10 cellular contexts compared by ENCODE assay signal in genomic region chr22:45878051-45878764, GRCh38.
A peak's percentile ranks its signal among the peaks of the same experiment; 100 is the strongest.
DNase-seq lines count a peak whose midpoint lies in the region; ATAC-seq and TF ChIP-seq lines count a peak whose summit lies in the region.
"Had no signal": no experiment of that assay in that cellular context is flagged by ENCODE, and none has a peak within 500 bp of the region (broad histone marks: within the 10 kb centered on the region; RNA-seq: fewer than 3 reads in every experiment).

No MANE protein-coding gene starts in this region.

- H3K9me3 ChIP-seq in neural progenitor cell (ENCODE audit: low read depth): no peaks in the 10 kb centered on the region
- H3K9me3 ChIP-seq in CD4-positive, alpha-beta memory T cell (ENCODE audit: control insufficient read depth in 1 of 2, low read length in 2 of 2): no peaks in the 10 kb centered on the region

- H3K4me3 ChIP-seq in neural progenitor cell: no peak overlapping the region
- no peak overlapping the region for H3K4me3 ChIP-seq in CD4-positive, alpha-beta memory T cell (ENCODE audit: low read length in 2 of 2)

- peak overlapping the region; percentile 69 for H3K4me2 ChIP-seq in neural progenitor cell

- peak overlapping the region; percentile 4 for H3K27ac ChIP-seq in cingulate gyrus (ENCODE audit: low read depth, low read length)
- H3K27ac ChIP-seq in neural progenitor cell: no peak overlapping the region
- H3K27ac ChIP-seq in CD4-positive, alpha-beta memory T cell (ENCODE audit: low read depth, low read length): no peak overlapping the region

- intact Hi-C loops in CD4-positive, alpha-beta memory T cell (cut with micrococcal nuclease): no loop called here

- no peaks in the 10 kb centered on the region for H4K20me1 ChIP-seq in neural progenitor cell (ENCODE audit: low read depth)

- ATAC-seq in GM18873 (IDR thresholded peaks at IDR 0.05; ENCODE audit: low FRiP score, unreplicated experiment): no peak

- POLR2A ChIA-PET in CD4-positive, alpha-beta memory T cell (lab: Charles Lee; ENCODE audit: partially characterized antibody): no interaction called here

- H3F3A ChIP-seq in neural progenitor cell (ENCODE audit: low read depth): peaks cover 13% of the 10 kb centered on the region

- H2AFZ ChIP-seq in neural progenitor cell (replicated peaks): no peak overlapping the region

- no peaks in the 10 kb centered on the region for H3K79me2 ChIP-seq in neural progenitor cell (ENCODE audit: low read depth)

- H3K36me3 Mint-ChIP-seq in neural progenitor cell: no peaks in the 10 kb centered on the region
- H3K36me3 Mint-ChIP-seq in CD4-positive, alpha-beta memory T cell: no peaks in the 10 kb centered on the region

- no peak for TF ChIP-seq CTCF in neural progenitor cell (IDR thresholded peaks at IDR 0.05)

- H3K27me3 Mint-ChIP-seq in neural progenitor cell (ENCODE audit: insufficient read depth, low read depth): peaks cover 11% of the 10 kb centered on the region
- peaks cover 22 to 23% of the 10 kb centered on the region in 2 donors for H3K27me3 Mint-ChIP-seq in CD4-positive, alpha-beta memory T cell

- peaks cover 16% of the 10 kb centered on the region for H3K9me3 Mint-ChIP-seq in neural progenitor cell
- H3K9me3 Mint-ChIP-seq in CD4-positive, alpha-beta memory T cell: peaks cover 0 to 9% (median 4%) of the 10 kb centered on the region in 8 donors

- H3K27me3 ChIP-seq in neural progenitor cell: peaks cover 32% of the 10 kb centered on the region
- no peaks in the 10 kb centered on the region for H3K27me3 ChIP-seq in CD4-positive, alpha-beta memory T cell (ENCODE audit: insufficient read depth, low read length)

- CTCF ChIA-PET in CD4-positive, alpha-beta memory T cell (lab: Charles Lee; ENCODE audit: partially characterized antibody): interaction anchor here (1.6 kb wide), 1 partner anchor 15 kb away, joined by 7 read pairs; no protein-coding TSS in a partner anchor

- peak overlapping the region; percentile 76 for H3K27ac Mint-ChIP-seq in neural progenitor cell
- H3K27ac Mint-ChIP-seq in CD4-positive, alpha-beta memory T cell: no peak overlapping the region

- no peak overlapping the region for H3K9ac ChIP-seq in neural progenitor cell

- peak overlapping the region; percentile 70 for H3K4me3 Mint-ChIP-seq in neural progenitor cell
- no peak overlapping the region for H3K4me3 Mint-ChIP-seq in CD4-positive, alpha-beta memory T cell

- H3K4me1 Mint-ChIP-seq in neural progenitor cell: peaks cover 51% of the 10 kb centered on the region
- no peaks in the 10 kb centered on the region for H3K4me1 Mint-ChIP-seq in CD4-positive, alpha-beta memory T cell

- DNase-seq in Daoy (ENCODE audit: low read depth): peak; percentile 2
- DNase-seq in NCI-H1436 treated with DMSO at 0.1 percent for 48 hours (lab: John Stamatoyannopoulos, UW): peak; percentile 37
- DNase-seq in neural progenitor cell (ENCODE audit: low spot score): peak; percentile 75
- DNase-seq in CD4-positive, alpha-beta memory T cell: no peak
- no peak for DNase-seq in iPS-NIHi11 (ENCODE audit: low spot score)
- no peak for DNase-seq in NCI-H1930 (lab: John Stamatoyannopoulos, UW)
- DNase-seq: stimulated activated CD4-positive, alpha-beta T cell treated with anti-CD3 and anti-CD28 coated beads, Interleukin-4, amount 100 ng/mL, for 4 hours; T1000 had no signal

- H3K4me1 ChIP-seq in neural progenitor cell: peaks cover 40% of the 10 kb centered on the region
- H3K4me1 ChIP-seq in CD4-positive, alpha-beta memory T cell (ENCODE audit: insufficient read depth, low read length): no peaks in the 10 kb centered on the region

- no peaks in the 10 kb centered on the region for H3K36me3 ChIP-seq in neural progenitor cell
- no peaks in the 10 kb centered on the region for H3K36me3 ChIP-seq in CD4-positive, alpha-beta memory T cell (ENCODE audit: insufficient read depth, low read length)

Comparison
In these comparisons a context has a peak if more than half of its experiments do, and no peak if none do; other contexts are left out.
1. DNase-seq: peak in Daoy (single experiment), NCI-H1436 treated with DMSO at 0.1 percent for 48 hours (single experiment) and neural progenitor cell (single experiment); none in CD4-positive, alpha-beta memory T cell (0 of 5), iPS-NIHi11 (single experiment) and NCI-H1930 (0 of 2).